ENCODE assay signal across 23 cellular contexts in the genomic region with DNA sequence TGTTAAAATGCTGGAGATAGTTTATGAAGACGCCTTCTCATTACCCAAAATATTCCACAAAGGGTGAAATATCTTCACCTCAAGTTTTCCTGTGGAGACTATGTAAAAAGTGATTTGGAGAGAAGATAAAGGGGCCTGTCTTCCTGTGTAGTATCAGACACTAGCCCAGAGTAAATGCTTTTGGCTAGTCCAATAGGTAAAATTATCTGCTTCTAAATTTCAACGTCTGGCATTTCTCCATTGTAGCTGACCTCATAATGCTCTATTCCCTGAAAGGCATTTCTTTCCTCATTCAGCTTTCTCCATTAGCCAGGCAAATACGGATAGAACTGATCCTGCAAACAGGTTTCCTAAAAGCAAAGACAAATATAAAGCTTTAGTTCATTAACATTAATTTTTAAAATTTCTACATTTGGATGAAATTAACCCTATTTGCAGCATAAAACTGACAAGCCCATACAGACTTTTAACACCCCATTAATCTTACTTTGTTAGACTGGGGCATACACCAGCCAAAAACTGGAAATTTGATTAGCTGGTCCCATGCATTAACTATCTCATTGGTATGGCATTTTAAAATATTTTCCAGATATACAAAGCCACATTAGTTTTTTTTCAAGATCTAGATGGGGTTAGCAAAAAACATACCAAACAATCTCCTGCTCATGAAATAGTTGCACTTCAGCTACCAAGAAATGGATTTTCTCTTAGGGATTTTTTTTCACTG.
DNase-seq lines count a peak whose midpoint lies in the region; ATAC-seq and TF ChIP-seq lines count a peak whose summit lies in the region.
"Had no signal": no experiment of that assay in that cellular context is flagged by ENCODE, and none has a peak within 500 bp of the region (broad histone marks: within the 10 kb centered on the region; RNA-seq: fewer than 3 reads in every experiment).

No MANE protein-coding gene starts in this region.

- H3K27ac Mint-ChIP-seq in nephron, result peak overlapping the region in 2 of 3 experiments; percentile 10 to 36
- H3K27ac Mint-ChIP-seq: B cell; CD8-positive, alpha-beta T cell; T-helper 1 cell treated with Interleukin-12 subunit alpha and Interleukin-12 subunit beta and Interleukin-4 antibody, amounts not matched to agents 30 μg/mL and 1 μg/mL, for 36 hours had no signal

- H3K9me3 ChIP-seq in MG63, result no peaks in the 10 kb centered on the region
- H3K9me3 ChIP-seq: Caco-2 had no signal

- TF ChIP-seq CTCF in nephron (IDR thresholded peaks at IDR 0.05; ENCODE audit: unreplicated experiment in 3 of 3), result no peak

- peak; percentile 94 for ATAC-seq in SK-N-SH treated with all-trans-retinoic acid at 6 μM for 48 hours
- no peak for ATAC-seq in HG02852 (IDR thresholded peaks at IDR 0.05; ENCODE audit: unreplicated experiment)
- ATAC-seq: CD8-positive, alpha-beta T cell; HCT116; HepG2 had no signal

- H3K27me3 ChIP-seq in MG63, result no peaks in the 10 kb centered on the region

- no peak overlapping the region for H3K4me3 Mint-ChIP-seq in nephron
- H3K4me3 Mint-ChIP-seq: B cell; CD8-positive, alpha-beta T cell; T-helper 1 cell treated with Interleukin-12 subunit alpha and Interleukin-12 subunit beta and Interleukin-4 antibody, amounts not matched to agents 30 μg/mL and 1 μg/mL, for 36 hours had no signal

- no peaks in the 10 kb centered on the region for H3K36me3 ChIP-seq in MG63

- no peaks in the 10 kb centered on the region for H3K9me3 Mint-ChIP-seq in nephron
- H3K9me3 Mint-ChIP-seq: CD8-positive, alpha-beta T cell; T-helper 1 cell treated with Interleukin-12 subunit alpha and Interleukin-12 subunit beta and Interleukin-4 antibody, amounts not matched to agents 30 μg/mL and 1 μg/mL, for 36 hours had no signal

- peaks cover 38% of the 10 kb centered on the region for H3K4me1 Mint-ChIP-seq in nephron
- H3K4me1 Mint-ChIP-seq: B cell had no signal

- H3K4me3 ChIP-seq in MG63, result no peak overlapping the region

- no peaks in the 10 kb centered on the region for H3K27me3 Mint-ChIP-seq in nephron (ENCODE audit: low read depth)
- H3K27me3 Mint-ChIP-seq: B cell had no signal

- DNase-seq in G401 (ENCODE audit: low spot score), result peak; percentile 32
- peak; percentile 88 for DNase-seq in NCI-H446 treated with DMSO at 0.1 percent for 48 hours (lab: John Stamatoyannopoulos, UW)
- DNase-seq in NCI-H2107 treated with DMSO at 0.1 percent for 48 hours (lab: John Stamatoyannopoulos, UW; ENCODE audit: unreplicated experiment), result no peak
- no peak for DNase-seq in MG63
- DNase-seq: Caco-2; CD8-positive, alpha-beta T cell; DMS79 treated with DMSO at 0.1 percent for 48 hours; Kasumi-1; MV-4-11; NCI-H2029; NCI-H2227 treated with DMSO at 0.1 percent for 48 hours; NCI-H524; NCI-H774; RPMI8226; SHP77; SW 1271 had no signal

- no peaks in the 10 kb centered on the region for H3K36me3 Mint-ChIP-seq in nephron (ENCODE audit: low read depth)
- H3K36me3 Mint-ChIP-seq: CD8-positive, alpha-beta T cell had no signal

- in situ Hi-C loops in G401 (cut with HindIII; ENCODE audit: low sequenced_read_pairs), result no loop called here

TF ChIP-seq in SK-N-SH treated with all-trans-retinoic acid at 6 μM for 48 hours, 23 proteins besides CTCF, POLR2A, EP300 and RAD21:
- TF ChIP-seq ZC3H10 (CRISPR knock-in tag; IDR thresholded peaks at IDR 0.05), result no peak
- TF ChIP-seq ZFP30 (CRISPR knock-in tag; IDR thresholded peaks at IDR 0.05), result no peak
- peak; percentile 52; the same call in 1 of the 2 replicates for TF ChIP-seq TCF4 (CRISPR knock-in tag; IDR thresholded peaks at IDR 0.05; ENCODE audit: borderline replicate concordance)
- TF ChIP-seq, protein P1, sequence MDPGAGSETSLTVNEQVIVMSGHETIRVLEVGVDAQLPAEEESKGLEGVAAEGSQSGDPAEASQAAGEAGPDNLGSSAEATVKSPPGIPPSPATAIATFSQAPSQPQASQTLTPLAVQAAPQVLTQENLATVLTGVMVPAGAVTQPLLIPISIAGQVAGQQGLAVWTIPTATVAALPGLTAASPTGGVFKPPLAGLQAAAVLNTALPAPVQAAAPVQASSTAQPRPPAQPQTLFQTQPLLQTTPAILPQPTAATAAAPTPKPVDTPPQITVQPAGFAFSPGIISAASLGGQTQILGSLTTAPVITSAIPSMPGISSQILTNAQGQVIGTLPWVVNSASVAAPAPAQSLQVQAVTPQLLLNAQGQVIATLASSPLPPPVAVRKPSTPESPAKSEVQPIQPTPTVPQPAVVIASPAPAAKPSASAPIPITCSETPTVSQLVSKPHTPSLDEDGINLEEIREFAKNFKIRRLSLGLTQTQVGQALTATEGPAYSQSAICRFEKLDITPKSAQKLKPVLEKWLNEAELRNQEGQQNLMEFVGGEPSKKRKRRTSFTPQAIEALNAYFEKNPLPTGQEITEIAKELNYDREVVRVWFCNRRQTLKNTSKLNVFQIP (CRISPR knock-in tag; IDR thresholded peaks at IDR 0.05; ENCODE audit: borderline replicate concordance, low read depth), result peak; percentile 16; the same call in 1 of the 2 replicates
- no peak; the same call in 1 of the 2 replicates for TF ChIP-seq GLIS3 (CRISPR knock-in tag; IDR thresholded peaks at IDR 0.05)
- TF ChIP-seq ISL1 (CRISPR knock-in tag; IDR thresholded peaks at IDR 0.05), result peak; percentile 93
- TF ChIP-seq SNAI2 (CRISPR knock-in tag; IDR thresholded peaks at IDR 0.05), result peak; percentile 76; the same call in 1 of the 2 replicates
- no peak for TF ChIP-seq ZNF70 (CRISPR knock-in tag; IDR thresholded peaks at IDR 0.05)
- TF ChIP-seq, protein P2, sequence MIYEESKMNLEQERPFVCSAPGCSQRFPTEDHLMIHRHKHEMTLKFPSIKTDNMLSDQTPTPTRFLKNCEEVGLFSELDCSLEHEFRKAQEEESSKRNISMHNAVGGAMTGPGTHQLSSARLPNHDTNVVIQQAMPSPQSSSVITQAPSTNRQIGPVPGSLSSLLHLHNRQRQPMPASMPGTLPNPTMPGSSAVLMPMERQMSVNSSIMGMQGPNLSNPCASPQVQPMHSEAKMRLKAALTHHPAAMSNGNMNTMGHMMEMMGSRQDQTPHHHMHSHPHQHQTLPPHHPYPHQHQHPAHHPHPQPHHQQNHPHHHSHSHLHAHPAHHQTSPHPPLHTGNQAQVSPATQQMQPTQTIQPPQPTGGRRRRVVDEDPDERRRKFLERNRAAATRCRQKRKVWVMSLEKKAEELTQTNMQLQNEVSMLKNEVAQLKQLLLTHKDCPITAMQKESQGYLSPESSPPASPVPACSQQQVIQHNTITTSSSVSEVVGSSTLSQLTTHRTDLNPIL (CRISPR knock-in tag; IDR thresholded peaks at IDR 0.05; ENCODE audit: low read depth), result peak; percentile 95
- TF ChIP-seq CSDC2 (CRISPR knock-in tag; IDR thresholded peaks at IDR 0.05), result no peak
- TF ChIP-seq, protein P3, sequence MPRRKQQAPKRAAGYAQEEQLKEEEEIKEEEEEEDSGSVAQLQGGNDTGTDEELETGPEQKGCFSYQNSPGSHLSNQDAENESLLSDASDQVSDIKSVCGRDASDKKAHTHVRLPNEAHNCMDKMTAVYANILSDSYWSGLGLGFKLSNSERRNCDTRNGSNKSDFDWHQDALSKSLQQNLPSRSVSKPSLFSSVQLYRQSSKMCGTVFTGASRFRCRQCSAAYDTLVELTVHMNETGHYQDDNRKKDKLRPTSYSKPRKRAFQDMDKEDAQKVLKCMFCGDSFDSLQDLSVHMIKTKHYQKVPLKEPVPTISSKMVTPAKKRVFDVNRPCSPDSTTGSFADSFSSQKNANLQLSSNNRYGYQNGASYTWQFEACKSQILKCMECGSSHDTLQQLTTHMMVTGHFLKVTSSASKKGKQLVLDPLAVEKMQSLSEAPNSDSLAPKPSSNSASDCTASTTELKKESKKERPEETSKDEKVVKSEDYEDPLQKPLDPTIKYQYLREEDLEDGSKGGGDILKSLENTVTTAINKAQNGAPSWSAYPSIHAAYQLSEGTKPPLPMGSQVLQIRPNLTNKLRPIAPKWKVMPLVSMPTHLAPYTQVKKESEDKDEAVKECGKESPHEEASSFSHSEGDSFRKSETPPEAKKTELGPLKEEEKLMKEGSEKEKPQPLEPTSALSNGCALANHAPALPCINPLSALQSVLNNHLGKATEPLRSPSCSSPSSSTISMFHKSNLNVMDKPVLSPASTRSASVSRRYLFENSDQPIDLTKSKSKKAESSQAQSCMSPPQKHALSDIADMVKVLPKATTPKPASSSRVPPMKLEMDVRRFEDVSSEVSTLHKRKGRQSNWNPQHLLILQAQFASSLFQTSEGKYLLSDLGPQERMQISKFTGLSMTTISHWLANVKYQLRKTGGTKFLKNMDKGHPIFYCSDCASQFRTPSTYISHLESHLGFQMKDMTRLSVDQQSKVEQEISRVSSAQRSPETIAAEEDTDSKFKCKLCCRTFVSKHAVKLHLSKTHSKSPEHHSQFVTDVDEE (CRISPR knock-in tag; IDR thresholded peaks at IDR 0.05), result 0 out of 2 replicates have a peak, but pooled peaks have one; percentile 29
- no peak for TF ChIP-seq TOX (CRISPR knock-in tag; IDR thresholded peaks at IDR 0.05; ENCODE audit: borderline replicate concordance)
- no peak for TF ChIP-seq PPARA (CRISPR knock-in tag; IDR thresholded peaks at IDR 0.05; ENCODE audit: borderline replicate concordance)
- TF ChIP-seq ZNF8 (CRISPR knock-in tag; IDR thresholded peaks at IDR 0.05), result 0 out of 2 replicates have a peak, but pooled peaks have one; percentile 37
- TF ChIP-seq RARB (CRISPR knock-in tag; IDR thresholded peaks at IDR 0.05), result no peak
- TF ChIP-seq, protein P4, sequence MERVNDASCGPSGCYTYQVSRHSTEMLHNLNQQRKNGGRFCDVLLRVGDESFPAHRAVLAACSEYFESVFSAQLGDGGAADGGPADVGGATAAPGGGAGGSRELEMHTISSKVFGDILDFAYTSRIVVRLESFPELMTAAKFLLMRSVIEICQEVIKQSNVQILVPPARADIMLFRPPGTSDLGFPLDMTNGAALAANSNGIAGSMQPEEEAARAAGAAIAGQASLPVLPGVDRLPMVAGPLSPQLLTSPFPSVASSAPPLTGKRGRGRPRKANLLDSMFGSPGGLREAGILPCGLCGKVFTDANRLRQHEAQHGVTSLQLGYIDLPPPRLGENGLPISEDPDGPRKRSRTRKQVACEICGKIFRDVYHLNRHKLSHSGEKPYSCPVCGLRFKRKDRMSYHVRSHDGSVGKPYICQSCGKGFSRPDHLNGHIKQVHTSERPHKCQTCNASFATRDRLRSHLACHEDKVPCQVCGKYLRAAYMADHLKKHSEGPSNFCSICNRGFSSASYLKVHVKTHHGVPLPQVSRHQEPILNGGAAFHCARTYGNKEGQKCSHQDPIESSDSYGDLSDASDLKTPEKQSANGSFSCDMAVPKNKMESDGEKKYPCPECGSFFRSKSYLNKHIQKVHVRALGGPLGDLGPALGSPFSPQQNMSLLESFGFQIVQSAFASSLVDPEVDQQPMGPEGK (CRISPR knock-in tag; IDR thresholded peaks at IDR 0.05; ENCODE audit: borderline replicate concordance), result peak; percentile 28; the same call in 1 of the 2 replicates

Comparison
In these comparisons a context has a peak if more than half of its experiments do, and no peak if none do; other contexts are left out.
1. DNase-seq: peak in G401 (single experiment) and NCI-H446 treated with DMSO at 0.1 percent for 48 hours (single experiment); none in NCI-H2107 treated with DMSO at 0.1 percent for 48 hours (single experiment) and MG63 (single experiment).